Comparison of ENCODE assay signal across 14 cellular contexts in genomic region chr1:119333543-119334250, GRCh38. TPM values are rescaled to one million over a fixed set of nuclear protein-coding genes. Genes with fewer than 3 reads are reported as not detected.
A peak's percentile ranks its signal among the peaks of the same experiment; 100 is the strongest.
DNase-seq lines count a peak whose midpoint lies in the region; ATAC-seq, FAIRE-seq and TF ChIP-seq lines count a peak whose summit lies in the region.
"Not testable (repeated sequence)": the region's sequence is repeated elsewhere in the genome, so short reads cannot be mapped to it uniquely, and the experiment has no call there.
"Had no signal": no experiment of that assay in that cellular context is flagged by ENCODE, and none has a peak within 500 bp of the region (broad histone marks: within the 10 kb centered on the region; RNA-seq: fewer than 3 reads in every experiment).

No MANE protein-coding gene starts in this region.

- not testable (repeated sequence) for H3K56ac ChIP-seq in H1 (replicated peaks; ENCODE audit: insufficient read length, low read depth, low read length)
- H3K56ac ChIP-seq in mesendoderm (ENCODE audit: low read length) = peak overlapping the region; percentile 37

- H3K4me1 ChIP-seq in HUES6 (ENCODE audit: control insufficient read depth, insufficient read depth, low read length) = peaks cover 36% of the 10 kb centered on the region
- H3K4me1 ChIP-seq in H1 (replicated peaks in 1 of 4; ENCODE audit: control insufficient read depth in 3 of 4, insufficient read depth in 4 of 4, low read length in 3 of 4) = peaks cover 10 to 30% (median 19%) of the 10 kb centered on the region in 4 experiments
- not testable (repeated sequence) for H3K4me1 ChIP-seq in kidney (ENCODE audit: control insufficient read depth in 1 of 2, insufficient read depth in 1 of 2, low read depth in 1 of 2, low read length in 2 of 2); mesendoderm (ENCODE audit: control insufficient read depth, low read depth, low read length)

- POLR2A ChIA-PET in H1 (lab: Charles Lee; ENCODE audit: partially characterized antibody) = interaction anchor here (0.6 kb wide), 1 partner anchor 43 kb away, joined by 3 read pairs; no protein-coding TSS in a partner anchor

- TF ChIP-seq POLR2A in H1 (IDR thresholded peaks at IDR 0.05; ENCODE audit: control extremely low read depth in 1 of 2, low read depth in 2 of 2, low read length in 2 of 2) = not testable (repeated sequence)

- not testable (repeated sequence) for H3K27me3 ChIP-seq in HUES6 (ENCODE audit: control insufficient read depth, insufficient read depth, low read length); H1 (replicated peaks in 1 of 4; ENCODE audit: control insufficient read depth in 3 of 4, extremely low read depth in 1 of 4, insufficient read depth in 3 of 4, low read length in 3 of 4); mesendoderm (ENCODE audit: insufficient read depth, low read length, poor library complexity)

- not testable (repeated sequence) for H3K9me3 Mint-ChIP-seq in stimulated activated naive CD8-positive, alpha-beta T cell treated with anti-CD3 and anti-CD28 coated beads, Interleukin-15, amount 100 ng/mL, for 72 hours

- TF ChIP-seq EP300 in H1 (IDR thresholded peaks at IDR 0.05; ENCODE audit: borderline replicate concordance in 1 of 2, low read depth in 2 of 2, low read length in 2 of 2) = not testable (repeated sequence)

- H2AFZ ChIP-seq in H1 (ENCODE audit: low read length) = not testable (repeated sequence)

- H4K20me1 ChIP-seq in H1 (replicated peaks in 1 of 2; ENCODE audit: control insufficient read depth in 1 of 2, insufficient read depth in 2 of 2, low read length in 2 of 2) = not testable (repeated sequence)

- not testable (repeated sequence) for H2BK120ac ChIP-seq in H1 (replicated peaks; ENCODE audit: low read depth, low read length); mesendoderm (ENCODE audit: low read depth, low read length)

- H3K4me3 Mint-ChIP-seq in stimulated activated naive CD8-positive, alpha-beta T cell treated with anti-CD3 and anti-CD28 coated beads, Interleukin-15, amount 100 ng/mL, for 72 hours = not testable (repeated sequence)

- not testable (repeated sequence) for H3K27ac Mint-ChIP-seq in stimulated activated naive CD8-positive, alpha-beta T cell treated with anti-CD3 and anti-CD28 coated beads, Interleukin-15, amount 100 ng/mL, for 72 hours

- H4K5ac ChIP-seq in H1 (ENCODE audit: insufficient read length, low read depth, low read length); mesendoderm (ENCODE audit: low read length): not testable (repeated sequence)

- peak; percentile 39 for ATAC-seq in stimulated activated naive CD8-positive, alpha-beta T cell treated with anti-CD3 and anti-CD28 coated beads, Interleukin-15, amount 100 ng/mL, for 72 hours

- not testable (repeated sequence) for H3K23ac ChIP-seq in H1 (ENCODE audit: insufficient read length); mesendoderm (ENCODE audit: low read length)

- H4K91ac ChIP-seq in H1 (replicated peaks; ENCODE audit: insufficient read length, low read length) = peak overlapping the region; percentile 47

- not testable (repeated sequence) for H3K4me3 ChIP-seq in HUES6 (ENCODE audit: low read depth, low read length); H1 (ENCODE audit: extremely low read depth in 1 of 4, insufficient read depth in 2 of 4, low read depth in 3 of 4, low read length in 4 of 4); kidney (ENCODE audit: low read length in 2 of 2); mesendoderm (ENCODE audit: low read length)

- H2BK5ac ChIP-seq in H1 (ENCODE audit: low read depth, low read length) = peak overlapping the region; percentile 1; the same call in 1 of the 2 replicates
- not testable (repeated sequence) for H2BK5ac ChIP-seq in mesendoderm (ENCODE audit: low read length)

- H2AK5ac ChIP-seq in H1 (ENCODE audit: low read depth, low read length); mesendoderm (ENCODE audit: low read length): not testable (repeated sequence)

- H3K4me1 Mint-ChIP-seq in stimulated activated naive CD8-positive, alpha-beta T cell treated with anti-CD3 and anti-CD28 coated beads, Interleukin-15, amount 100 ng/mL, for 72 hours = not testable (repeated sequence)

- peaks cover 18% of the 10 kb centered on the region for H3K27me3 Mint-ChIP-seq in stimulated activated naive CD8-positive, alpha-beta T cell treated with anti-CD3 and anti-CD28 coated beads, Interleukin-15, amount 100 ng/mL, for 72 hours

- H3K27ac ChIP-seq in HUES6 (ENCODE audit: low read depth, low read length) = peak overlapping the region; percentile 32; the same call in 1 of the 2 replicates
- H3K27ac ChIP-seq in H1 (ENCODE audit: low read depth, low read length); kidney (ENCODE audit: low read depth in 2 of 2, low read length in 2 of 2); mesendoderm (ENCODE audit: low read depth, low read length): not testable (repeated sequence)

- TF ChIP-seq CTCF in H1 (IDR thresholded peaks at IDR 0.05; ENCODE audit: control extremely low read depth in 1 of 3, insufficient read depth in 1 of 3, low read depth in 1 of 3, low read length in 3 of 3); kidney (IDR thresholded peaks at IDR 0.05; ENCODE audit: borderline replicate concordance, extremely low read depth, insufficient read depth): not testable (repeated sequence)

- not testable (repeated sequence) for H2BK20ac ChIP-seq in H1 (ENCODE audit: low read length)

- H3K14ac ChIP-seq in H1 (ENCODE audit: insufficient read length) = not testable (repeated sequence)

- not testable (repeated sequence) for H3K79me1 ChIP-seq in H1 (ENCODE audit: low read depth, low read length); mesendoderm (ENCODE audit: low read length)

- CTCF ChIA-PET in H1 (lab: Charles Lee; ENCODE audit: partially characterized antibody) = interaction anchor here (0.6 to 4.1 kb wide), 6 partner anchors 9 to 211 kb away, joined by 3 to 22 read pairs (median 4); no protein-coding TSS in a partner anchor

- H3K9me3 ChIP-seq in HUES6 (ENCODE audit: control insufficient read depth, insufficient read depth, low read depth, low read length) = peaks cover 13% of the 10 kb centered on the region
- not testable (repeated sequence) for H3K9me3 ChIP-seq in H1 (ENCODE audit: insufficient read depth in 2 of 2, low read depth in 1 of 2, low read length in 1 of 2); kidney (ENCODE audit: control insufficient read depth in 1 of 2, low read length in 2 of 2)

- intact Hi-C loops in kidney (cut with DNase I) = not testable (repeated sequence)

- not testable (repeated sequence) for H3K79me2 ChIP-seq in H1 (ENCODE audit: control insufficient read depth in 1 of 2, insufficient read depth in 2 of 2, low read length in 2 of 2); mesendoderm (ENCODE audit: control insufficient read depth, insufficient read depth, low read length)

- H3K4ac ChIP-seq in H1 (replicated peaks; ENCODE audit: insufficient read length, low read depth, low read length); mesendoderm (ENCODE audit: low read depth, low read length): not testable (repeated sequence)

- H3K23me2 ChIP-seq in H1 (ENCODE audit: low read depth, low read length) = not testable (repeated sequence)

- DNase-seq in H1 (ENCODE audit: low read depth in 1 of 2, low spot score in 2 of 2); mesendoderm; stimulated activated naive CD8-positive, alpha-beta T cell treated with anti-CD3 and anti-CD28 coated beads, Interleukin-15, amount 100 ng/mL, for 72 hours: not testable (repeated sequence)
- DNase-seq in kidney = peak; percentile 65

- H4K8ac ChIP-seq in H1 (ENCODE audit: extremely low read depth, insufficient read depth, low read length); mesendoderm (ENCODE audit: low read depth, low read length): not testable (repeated sequence)

- H3K4me2 ChIP-seq in H1 (ENCODE audit: insufficient read depth in 1 of 2, low read depth in 2 of 2, low read length in 2 of 2); mesendoderm (ENCODE audit: low read length): not testable (repeated sequence)

- not testable (repeated sequence) for H2BK12ac ChIP-seq in H1 (ENCODE audit: low read depth, low read length)

- not testable (repeated sequence) for TF ChIP-seq RAD21 in H1 (IDR thresholded peaks at IDR 0.05 in 1 of 2, conservative IDR thresholded peaks at IDR 0.05 in 1 of 2; ENCODE audit: low read depth in 2 of 2, low read length in 2 of 2)

- H3K36me3 ChIP-seq in HUES6 (ENCODE audit: control insufficient read depth, insufficient read depth, low read length); H1 (ENCODE audit: control insufficient read depth in 2 of 4, insufficient read depth in 4 of 4, low read length in 3 of 4); kidney (ENCODE audit: control insufficient read depth in 1 of 2, insufficient read depth in 2 of 2, low read length in 2 of 2); mesendoderm (ENCODE audit: control insufficient read depth, insufficient read depth, low read length): not testable (repeated sequence)

- WGBS in H1 (ENCODE audit: extremely low coverage in 1 of 2, insufficient coverage in 1 of 2, insufficient read length in 1 of 2, insufficient replicate concordance in 2 of 2, low coverage in 1 of 2, low lambda C conversion rate in 2 of 2, missing lambda C conversion rate in 1 of 2), 2 experiments = 96% methylated on average over 33 of the region's 34 CpGs; no CpG with 5 or more reads in 1 of the 2 experiments
- WGBS in mesendoderm (ENCODE audit: extremely low coverage, insufficient coverage, low lambda C conversion rate) = no CpG with 5 or more reads among the region's 34 CpGs

- not testable (repeated sequence) for H3K18ac ChIP-seq in H1 (ENCODE audit: extremely low read depth, low read length); mesendoderm (ENCODE audit: low read length)

- not testable (repeated sequence) for H2BK15ac ChIP-seq in H1 (ENCODE audit: low read length); mesendoderm (replicated peaks; ENCODE audit: low read depth)

- peak overlapping the region; percentile 9 for H3K9ac ChIP-seq in HUES6 (ENCODE audit: low read length)
- not testable (repeated sequence) for H3K9ac ChIP-seq in H1 (replicated peaks in 1 of 4; ENCODE audit: extremely low read depth in 1 of 4, low read depth in 3 of 4, low read length in 3 of 4); kidney (ENCODE audit: low read length in 2 of 2); mesendoderm (ENCODE audit: low read length)

- FAIRE-seq in H1 (lab: Jason Lieb, UNC); kidney (lab: Jason Lieb, UNC): not testable (repeated sequence)

RNA-seq across cellular contexts. Expression of gene HAO2, which starts 34.9 kb away (rescaled TPM):
- total RNA-seq in H1 (2021; fragmentation: NEBNext Ultra II Directional; extraction: Animal tissue kit (Norgen Biotek cat#: 25700)) = not detected in 2 replicates
- polyA plus RNA-seq in H1 (2011; rRNA removed) = 0.08 TPM in 1 of 2 replicates, not detected in the other
- polyA plus RNA-seq in H1 (2011; cell fraction: cytosol; rRNA removed) = 0.06 TPM
- 0.50 TPM for polyA plus RNA-seq in H1 (2011; cell fraction: nucleus; rRNA removed)
- polyA plus RNA-seq in H1 (2012, experiment 1 of 2) = not detected in 4 replicates
- polyA plus RNA-seq in H1 (2012, experiment 2 of 2) = 0.16 TPM
- 0.20 TPM for polyA plus RNA-seq in H1 (2013, experiment 1 of 2)
- 0.06 TPM for polyA plus RNA-seq in H1 (2013, experiment 2 of 2)
- 0.19 and 0.20 TPM in 2 replicates for polyA minus RNA-seq in H1 (2011; rRNA and poly(A)+ RNA removed)
- polyA minus RNA-seq in H1 (2011; cell fraction: cytosol; rRNA and poly(A)+ RNA removed) = not detected
- not detected for polyA minus RNA-seq in H1 (2011; cell fraction: nucleus; rRNA and poly(A)+ RNA removed)
- 1.9 TPM for total RNA-seq in kidney
- polyA plus RNA-seq in kidney (ENCODE audit: insufficient read depth, low read depth, low replicate concordance) = 183 TPM
- 0.11 TPM for polyA plus RNA-seq in mesendoderm (2013, experiment 1 of 2)
- polyA plus RNA-seq in mesendoderm (2013, experiment 2 of 2) = 0.03 TPM
- total RNA-seq: A673; CD4-positive, alpha-beta memory T cell; CD4-positive, CD25-positive, alpha-beta regulatory T cell; CD8-positive, alpha-beta memory T cell; Daoy; G401; GM12878 had no signal
- polyA plus RNA-seq: AG04450; CD14-positive monocyte; CD4-positive, alpha-beta memory T cell; CD4-positive, CD25-positive, alpha-beta regulatory T cell; CD8-positive, alpha-beta memory T cell; GM12878 had no signal
